17 cellular contexts compared by ENCODE assay signal in genomic region chr12:77166711-77167110, GRCh38.
"Had no signal": no experiment of that assay in that cellular context is flagged by ENCODE, and none has a peak within 500 bp of the region (broad histone marks: within the 10 kb centered on the region; RNA-seq: fewer than 3 reads in every experiment).

No MANE protein-coding gene starts in this region.

- H3K36me3 Mint-ChIP-seq: activated naive CD8-positive, alpha-beta T cell; memory B cell had no signal

- H3K9me3 Mint-ChIP-seq: activated T-cell treated with anti-CD3 and anti-CD28 coated beads, Interleukin-2, amount 50 U/mL, for 24 hours; endodermal cell; memory B cell had no signal

- ATAC-seq: heart right ventricle had no signal

- H3K4me1 Mint-ChIP-seq: memory B cell had no signal

- H3K27me3 ChIP-seq: heart right ventricle, ovary had no signal

- H3K4me3 ChIP-seq: heart right ventricle, left ventricle myocardium inferior, ovary, thoracic aorta had no signal

- H3K27me3 Mint-ChIP-seq: activated T-cell treated with anti-CD3 and anti-CD28 coated beads, Interleukin-2, amount 50 U/mL, for 24 hours; memory B cell; stimulated activated naive CD8-positive, alpha-beta T cell treated with anti-CD3 and anti-CD28 coated beads, Interleukin-15, Interleukin-2, amounts not matched to agents 100 ng/mL and 50 ng/mL, for 24 hours had no signal

- H3K4me1 ChIP-seq: heart right ventricle, left ventricle myocardium inferior had no signal

- H3K27ac Mint-ChIP-seq: activated naive CD8-positive, alpha-beta T cell; activated T-cell treated with anti-CD3 and anti-CD28 coated beads, Interleukin-2, amount 50 U/mL, for 24 hours; endodermal cell; memory B cell; stimulated activated naive CD8-positive, alpha-beta T cell treated with anti-CD3 and anti-CD28 coated beads, Interleukin-15, Interleukin-2, amounts not matched to agents 100 ng/mL and 50 ng/mL, for 24 hours had no signal

- H3K9me3 ChIP-seq: heart right ventricle, ovary, thoracic aorta had no signal

- H3K4me3 Mint-ChIP-seq: activated naive CD8-positive, alpha-beta T cell; activated T-cell treated with anti-CD3 and anti-CD28 coated beads, Interleukin-2, amount 50 U/mL, for 24 hours; endodermal cell; memory B cell; stimulated activated naive CD8-positive, alpha-beta T cell treated with anti-CD3 and anti-CD28 coated beads, Interleukin-15, Interleukin-2, amounts not matched to agents 100 ng/mL and 50 ng/mL, for 24 hours had no signal

- H3K27ac ChIP-seq: heart right ventricle, left ventricle myocardium inferior, ovary, thoracic aorta had no signal

- FAIRE-seq: bronchial epithelial cell, frontal cortex had no signal

- DNase-seq: activated CD4-positive, alpha-beta T cell treated with anti-CD3 and anti-CD28 coated beads, Interleukin-2, amount 50 U/mL, for 1 hour; activated CD4-positive, CD25-positive, alpha-beta regulatory T cell; activated effector memory CD4-positive, alpha-beta T cell treated with anti-CD3 and anti-CD28 coated beads, Interleukin-2, amount 50 U/mL, for 16 hours; activated T-cell treated with anti-CD3 and anti-CD28 coated beads, Interleukin-2, amount 50 U/mL, for 24 hours; endodermal cell; heart right ventricle; islet precursor cell; left ventricle myocardium inferior; ovary; stimulated activated CD4-positive, alpha-beta T cell treated with anti-CD3 and anti-CD28 coated beads, Interleukin-4, amount 100 ng/mL, for 1 hour; stimulated activated CD8-positive, alpha-beta memory T cell treated with anti-CD3 and anti-CD28 coated beads, Interleukin-4, amount 100 ng/mL, for 48 hours had no signal

- H3K36me3 ChIP-seq: heart right ventricle, left ventricle myocardium inferior, ovary, thoracic aorta had no signal
